22 cellular contexts compared by ENCODE assay signal in the genomic region with DNA sequence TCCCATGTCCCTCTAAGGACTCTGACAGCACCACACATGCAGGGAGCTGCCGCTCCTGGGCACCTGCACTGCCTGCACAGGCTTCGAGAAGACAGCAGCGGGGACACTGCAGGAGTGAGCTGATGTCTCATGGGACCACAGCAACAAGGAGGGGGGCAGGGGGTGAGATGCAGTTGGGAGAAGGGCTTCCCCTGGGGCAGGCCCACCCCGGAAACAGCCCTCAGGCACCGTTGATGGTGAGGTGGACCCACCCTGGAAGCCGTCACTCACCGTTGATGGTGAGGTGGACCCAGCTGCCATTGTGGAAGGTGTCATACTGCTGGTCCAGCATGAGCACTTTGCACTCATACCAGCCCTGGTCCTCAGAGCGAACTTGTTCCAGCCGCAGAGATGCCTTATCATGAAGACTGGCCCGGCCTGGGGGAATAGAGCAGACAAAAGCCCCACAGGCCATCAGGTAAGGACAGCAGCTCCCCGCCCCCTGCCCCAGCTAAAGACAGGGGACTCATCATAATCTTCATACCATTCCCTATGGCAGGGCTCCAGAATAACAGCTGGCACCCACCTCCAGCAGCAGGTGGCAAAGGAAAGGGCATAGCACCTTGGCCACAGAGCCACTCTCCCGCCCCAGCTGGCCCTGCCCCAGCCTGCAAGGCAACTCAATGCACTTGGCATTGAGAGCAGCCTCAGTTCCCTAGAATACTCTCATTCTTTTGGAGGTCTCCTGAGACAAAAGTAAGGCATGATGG. TPM values are rescaled to one million over a fixed set of nuclear protein-coding genes. Genes with fewer than 3 reads are reported as not detected.
A peak's percentile ranks its signal among the peaks of the same experiment; 100 is the strongest.
DNase-seq lines count a peak whose midpoint lies in the region; ATAC-seq and TF ChIP-seq lines count a peak whose summit lies in the region.
"Had no signal": no experiment of that assay in that cellular context is flagged by ENCODE, and none has a peak within 500 bp of the region (broad histone marks: within the 10 kb centered on the region; RNA-seq: fewer than 3 reads in every experiment).

No MANE protein-coding gene starts in this region.

- no peaks in the 10 kb centered on the region for H3K9me3 Mint-ChIP-seq in central memory CD8-positive, alpha-beta T cell
- H3K9me3 Mint-ChIP-seq: nephron had no signal

- H3K4me3 ChIP-seq in right atrium auricular region = no peak overlapping the region
- H3K4me3 ChIP-seq: body of pancreas, PC-9, transverse colon had no signal

- DNase-seq in NCI-H2029 (lab: John Stamatoyannopoulos, UW) (peak; percentile 4), NCI-H2029 treated with DMSO at 0.1 percent for 48 hours (lab: John Stamatoyannopoulos, UW) (no peak), right atrium auricular region (ENCODE audit: low spot score) (no peak), left cardiac atrium (no peak), GM10266 (ENCODE audit: extremely low spot score) (no peak), NCI-H146 treated with DMSO at 0.1 percent for 48 hours (lab: John Stamatoyannopoulos, UW; ENCODE audit: unreplicated experiment) (no peak)
- no peak for DNase-seq in central memory CD8-positive, alpha-beta T cell (ENCODE audit: low spot score in 2 of 2)
- DNase-seq: body of pancreas, C1 segment of cervical spinal cord, erythroblast, H9, NCI-H1930, NCI-H526 treated with DMSO at 0.1 percent for 48 hours, PC-9, small intestine, transverse colon had no signal

- peaks cover 38% of the 10 kb centered on the region for H3K4me1 Mint-ChIP-seq in central memory CD8-positive, alpha-beta T cell

- intact Hi-C loops in left cardiac atrium (cut with DNase I) = no loop called here

- no peaks in the 10 kb centered on the region for H3K9me3 ChIP-seq in right atrium auricular region
- H3K9me3 ChIP-seq: body of pancreas, transverse colon had no signal

- H3K27me3 ChIP-seq in right atrium auricular region = no peaks in the 10 kb centered on the region
- H3K27me3 ChIP-seq: body of pancreas, transverse colon had no signal

- H3K27me3 Mint-ChIP-seq in central memory CD8-positive, alpha-beta T cell = no peaks in the 10 kb centered on the region

- no peak for ATAC-seq in left cardiac atrium
- ATAC-seq in central memory CD8-positive, alpha-beta T cell (replicated peaks; ENCODE audit: extremely low read depth, poor library complexity, severe bottlenecking) = no peak
- ATAC-seq in HG02981 (IDR thresholded peaks at IDR 0.05; ENCODE audit: unreplicated experiment) = no peak
- ATAC-seq: body of pancreas had no signal

- no peak for TF ChIP-seq CTCF in right atrium auricular region (IDR thresholded peaks at IDR 0.05)
- TF ChIP-seq CTCF in GM10266 (IDR thresholded peaks at IDR 0.05; ENCODE audit: control insufficient read depth, insufficient read depth, low read depth, missing control alignments) = no peak

- peak overlapping the region; percentile 92 for H3K27ac Mint-ChIP-seq in central memory CD8-positive, alpha-beta T cell (ENCODE audit: low read depth)
- H3K27ac Mint-ChIP-seq: dendritic cell treated with granulocyte-macrophage colony-stimulating factor and Interleukin-4, amounts not matched to agents 40 ng/mL and 50 ng/mL, for 4 days; H9; IgD-negative memory B cell; nephron; progenitor cell of endocrine pancreas had no signal

- H3K27ac ChIP-seq in right atrium auricular region = peak overlapping the region; percentile 85 to 91
- H3K27ac ChIP-seq: body of pancreas, HL-60, PC-9, transverse colon had no signal

- peaks cover 18% of the 10 kb centered on the region for H3K36me3 ChIP-seq in right atrium auricular region
- H3K36me3 ChIP-seq: transverse colon had no signal

- H3K4me1 ChIP-seq in right atrium auricular region = peaks cover 0 to 55% of the 10 kb centered on the region in 2 donors
- H3K4me1 ChIP-seq: body of pancreas had no signal

- peak overlapping the region; percentile 77 for H3K4me3 Mint-ChIP-seq in central memory CD8-positive, alpha-beta T cell
- H3K4me3 Mint-ChIP-seq: dendritic cell treated with granulocyte-macrophage colony-stimulating factor and Interleukin-4, amounts not matched to agents 40 ng/mL and 50 ng/mL, for 4 days; H9; nephron had no signal

- peaks cover 23% of the 10 kb centered on the region for H3K36me3 Mint-ChIP-seq in central memory CD8-positive, alpha-beta T cell (ENCODE audit: insufficient read depth)

RNA-seq across cellular contexts. Expression of a gene that starts 12.6 kb away (rescaled TPM):
- total RNA-seq in right atrium auricular region = 10 to 100 TPM; 17.2 to 32.1 TPM
- 10 to 100 TPM; 33.3 to 40.0 TPM for total RNA-seq in left cardiac atrium
- total RNA-seq: PC-9 had no signal
